8 cellular contexts compared by ENCODE assay signal in genomic region chr6:28399370-28400121, GRCh38. TPM values are rescaled to one million over a fixed set of nuclear protein-coding genes. Genes with fewer than 3 reads are reported as not detected.
DNase-seq lines count a peak whose midpoint lies in the region; ATAC-seq and TF ChIP-seq lines count a peak whose summit lies in the region.

ZSCAN12 (minus strand) TSS chr6:28399747; CDS start chr6:28398405, 1,342 bp downstream.

- CTCF ChIA-PET in mammary epithelial cell (lab: Charles Lee; ENCODE audit: low non-redundant PET), result no interaction called here

- H4K20me1 ChIP-seq in mammary epithelial cell (ENCODE audit: insufficient read depth, low read length), result no peaks in the 10 kb centered on the region
- peaks cover 9% of the 10 kb centered on the region for H4K20me1 ChIP-seq in smooth muscle cell (ENCODE audit: low read depth)

- H3K4me3 ChIP-seq in WERI-Rb-1 (ENCODE audit: low read depth, low read length), result peak within 1 kb of the TSS; percentile 98
- H3K4me3 ChIP-seq in mammary epithelial cell (replicated peaks in 1 of 3; ENCODE audit: insufficient read depth in 1 of 3, low read depth in 2 of 3, low read length in 3 of 3), result peak within 1 kb of the TSS; percentile 76 to 91 (median 78)
- peak within 1 kb of the TSS; percentile 91 for H3K4me3 ChIP-seq in smooth muscle cell

- TSS peak; percentile 57 for BruUV-seq in mammary epithelial cell (replicated peaks; lab: Mats Ljungman, UMichigan)

- peak; percentile 90 for ATAC-seq in HG02763 (IDR thresholded peaks at IDR 0.05; ENCODE audit: unreplicated experiment)

- peak; percentile 83 for DNase-seq in NCI-H2029 (lab: John Stamatoyannopoulos, UW)
- peak; percentile 96 for DNase-seq in WERI-Rb-1
- peak; percentile 79 for DNase-seq in mammary epithelial cell
- peak; percentile 81 for DNase-seq in iPS-NIHi7 (ENCODE audit: extremely low spot score)
- peak; percentile 31 for DNase-seq in smooth muscle cell (lab: John Stamatoyannopoulos, UW; ENCODE audit: unreplicated experiment)
- no peak for DNase-seq in NCI-H2196 (lab: John Stamatoyannopoulos, UW; ENCODE audit: unreplicated experiment)

- intact Hi-C loops in mammary epithelial cell (cut with micrococcal nuclease), result loop anchor here (1.0 to 5.0 kb wide), 5 partner anchors 16 to 263 kb away; partner anchors contain the start of gene ZSCAN23

- H3F3A ChIP-seq in smooth muscle cell (ENCODE audit: low read depth), result peaks cover 3% of the 10 kb centered on the region

- H3K4me1 ChIP-seq in mammary epithelial cell (ENCODE audit: insufficient read depth, low read length) (peaks cover 27% of the 10 kb centered on the region), smooth muscle cell (ENCODE audit: low read depth) (peaks cover 24% of the 10 kb centered on the region)

- peak within 1 kb of the TSS; percentile 91 for H3K27ac ChIP-seq in WERI-Rb-1
- H3K27ac ChIP-seq in mammary epithelial cell (ENCODE audit: insufficient read depth, low read depth, low read length), result peak within 1 kb of the TSS; percentile 84
- H3K27ac ChIP-seq in smooth muscle cell (ENCODE audit: low read depth), result peak within 1 kb of the TSS; percentile 58

- in situ Hi-C loops in mammary epithelial cell (cut with MboI; ENCODE audit: low sequenced_read_pairs in 2 of 2), result loop anchor here in 1 of 2 donors (10.0 kb wide), 1 partner anchor 185 kb away; a partner anchor contains a TSS

- H3K4me2 ChIP-seq in mammary epithelial cell (ENCODE audit: insufficient read depth, low read depth, low read length) (peak within 1 kb of the TSS; percentile 90), smooth muscle cell (peak within 1 kb of the TSS; percentile 99)

- dilution Hi-C loops in mammary epithelial cell (cut with HindIII; ENCODE audit: low sequenced_read_pairs), result no loop called here

- 1% methylated on average over 24 of the region's 46 CpGs for WGBS in mammary epithelial cell (ENCODE audit: low coverage, missing lambda C conversion rate)
- 1% methylated on average over 46 of the region's 46 CpGs for WGBS in smooth muscle cell (ENCODE audit: low lambda C conversion rate)

- H3K79me2 ChIP-seq in mammary epithelial cell (ENCODE audit: insufficient read depth, low read length) (peaks cover 47% of the 10 kb centered on the region), smooth muscle cell (ENCODE audit: low read depth) (peaks cover 38% of the 10 kb centered on the region)

- H3K27me3 ChIP-seq in WERI-Rb-1 (ENCODE audit: insufficient read depth, low read depth, severe bottlenecking), result no peaks in the 10 kb centered on the region
- H3K27me3 ChIP-seq in mammary epithelial cell (ENCODE audit: insufficient read depth, low read length), result no peaks in the 10 kb centered on the region
- H3K27me3 ChIP-seq in smooth muscle cell (ENCODE audit: low read depth), result peaks cover 10% of the 10 kb centered on the region

- TF ChIP-seq CTCF in GM12874 (IDR thresholded peaks at IDR 0.05; ENCODE audit: insufficient read depth, low read depth, low read length) (peak; percentile 52), WERI-Rb-1 (IDR thresholded peaks at IDR 0.05; ENCODE audit: low read depth, low read length) (peak; percentile 80), mammary epithelial cell (conservative IDR thresholded peaks at IDR 0.05 in 1 of 2, IDR thresholded peaks at IDR 0.05 in 1 of 2; ENCODE audit: extremely low read depth in 1 of 2, insufficient read depth in 1 of 2, low read depth in 1 of 2, low read length in 2 of 2) (peak; percentile 43 to 75), smooth muscle cell (IDR thresholded peaks at IDR 0.05; ENCODE audit: borderline replicate concordance, insufficient read depth, poor library complexity, severe bottlenecking) (peak; percentile 68)

- peaks cover 39% of the 10 kb centered on the region for H3K36me3 ChIP-seq in WERI-Rb-1
- H3K36me3 ChIP-seq in mammary epithelial cell (ENCODE audit: insufficient read depth, low read length), result peaks cover 4% of the 10 kb centered on the region
- peaks cover 4% of the 10 kb centered on the region for H3K36me3 ChIP-seq in smooth muscle cell (ENCODE audit: low read depth)

- no peaks in the 10 kb centered on the region for H3K9me3 ChIP-seq in WERI-Rb-1 (ENCODE audit: severe bottlenecking)
- H3K9me3 ChIP-seq in mammary epithelial cell (replicated peaks; ENCODE audit: insufficient read depth, low read length), result no peaks in the 10 kb centered on the region
- H3K9me3 ChIP-seq in smooth muscle cell (replicated peaks; ENCODE audit: low read depth), result no peaks in the 10 kb centered on the region

- H3K9ac ChIP-seq in mammary epithelial cell (ENCODE audit: insufficient read depth, low read length), result peak within 1 kb of the TSS; percentile 88
- peak within 1 kb of the TSS; percentile 83 for H3K9ac ChIP-seq in smooth muscle cell (ENCODE audit: low read depth)

- H2AFZ ChIP-seq in mammary epithelial cell (ENCODE audit: low read depth, low read length) (peak within 1 kb of the TSS; percentile 100), smooth muscle cell (ENCODE audit: low read depth) (peak within 1 kb of the TSS; percentile 99)

RNA-seq across cellular contexts. Expression of gene ZSCAN12, which starts in this region (rescaled TPM):
- total RNA-seq in mammary epithelial cell (1 to 10 TPM; 5.3 to 8.5 TPM), smooth muscle cell (6.6 and 6.8 TPM in 2 replicates)
- polyA plus RNA-seq in mammary epithelial cell (1.9 TPM), smooth muscle cell (1.3 and 3.2 TPM in 2 replicates)
- 2.0 TPM for polyA minus RNA-seq in mammary epithelial cell
